Comparison of ENCODE assay signal across 12 cellular contexts in genomic region chr12:65911321-65911720, GRCh38.
DNase-seq lines count a peak whose midpoint lies in the region; ATAC-seq and TF ChIP-seq lines count a peak whose summit lies in the region.
"Had no signal": no experiment of that assay in that cellular context is flagged by ENCODE, and none has a peak within 500 bp of the region (broad histone marks: within the 10 kb centered on the region; RNA-seq: fewer than 3 reads in every experiment).

No MANE protein-coding gene starts in this region.

- in situ Hi-C loops in SK-MEL-5 (cut with HindIII; ENCODE audit: low pct_unique_long_range_greater_than_20kb, low sequenced_read_pairs) = no loop called here

- no peak overlapping the region for H3K4me3 Mint-ChIP-seq in endothelial cell (ENCODE audit: unreplicated experiment)
- H3K4me3 Mint-ChIP-seq: activated T-helper 17 cell treated with anti-CD3 and anti-CD28 coated beads, Interleukin-2, amount 50 U/mL, for 72 hours; nephron had no signal

- H3K4me3 ChIP-seq in foreskin fibroblast (ENCODE audit: low read depth in 1 of 2, low read length in 2 of 2) (no peak overlapping the region), left ventricle myocardium inferior (no peak overlapping the region)

- peak; percentile 7 for DNase-seq in AG08396 (ENCODE audit: low spot score)
- peak; percentile 53 for DNase-seq in HT1080 (ENCODE audit: low read depth)
- DNase-seq in SK-MEL-5 (ENCODE audit: low read depth, low spot score) = peak; percentile 50
- peak; percentile 63 to 80 for DNase-seq in foreskin fibroblast
- DNase-seq in endothelial cell (ENCODE audit: low spot score) = no peak
- DNase-seq in left ventricle myocardium inferior = no peak
- DNase-seq in left ventricle myocardium superior = no peak

- no peaks in the 10 kb centered on the region for H3K36me3 ChIP-seq in left ventricle myocardium inferior

- no peaks in the 10 kb centered on the region for H3K9me3 ChIP-seq in left ventricle myocardium inferior (replicated peaks)

- no peaks in the 10 kb centered on the region for H3K9me3 Mint-ChIP-seq in endothelial cell (ENCODE audit: unreplicated experiment)
- H3K9me3 Mint-ChIP-seq: activated T-helper 17 cell treated with anti-CD3 and anti-CD28 coated beads, Interleukin-2, amount 50 U/mL, for 72 hours; nephron had no signal

- no peaks in the 10 kb centered on the region for H3K4me1 ChIP-seq in left ventricle myocardium inferior

- intact Hi-C loops in left ventricle myocardium inferior (cut with micrococcal nuclease) = no loop called here
- intact Hi-C loops in left ventricle myocardium superior (cut with micrococcal nuclease) = no loop called here

- H3K27ac ChIP-seq in left ventricle myocardium inferior (replicated peaks) = no peak overlapping the region
- H3K27ac ChIP-seq: C4-2B, VCaP had no signal

- no peak for TF ChIP-seq CTCF in foreskin fibroblast (IDR thresholded peaks at IDR 0.05; ENCODE audit: low read depth, low read length)
- TF ChIP-seq CTCF in endothelial cell (IDR thresholded peaks at IDR 0.05; ENCODE audit: unreplicated experiment) = no peak
- no peak for TF ChIP-seq CTCF in left ventricle myocardium inferior (IDR thresholded peaks at IDR 0.05; ENCODE audit: borderline replicate concordance)

- H3K27me3 Mint-ChIP-seq in endothelial cell (ENCODE audit: unreplicated experiment) = peaks cover 2% of the 10 kb centered on the region

- H3K27me3 ChIP-seq in left ventricle myocardium inferior (ENCODE audit: low read depth) = peaks cover 6% of the 10 kb centered on the region

- no peak overlapping the region for H3K27ac Mint-ChIP-seq in endothelial cell (ENCODE audit: unreplicated experiment)
- H3K27ac Mint-ChIP-seq: activated T-helper 17 cell treated with anti-CD3 and anti-CD28 coated beads, Interleukin-2, amount 50 U/mL, for 72 hours; nephron had no signal

- no peak for ATAC-seq in GM21528 (IDR thresholded peaks at IDR 0.05; ENCODE audit: low FRiP score, unreplicated experiment)
- ATAC-seq in left ventricle myocardium superior = no peak
- ATAC-seq: activated T-helper 17 cell treated with anti-CD3 and anti-CD28 coated beads, Interleukin-2, amount 50 U/mL, for 72 hours had no signal

- H3K36me3 Mint-ChIP-seq in endothelial cell (ENCODE audit: low read depth, unreplicated experiment) = peaks cover 4% of the 10 kb centered on the region

- peaks cover 17% of the 10 kb centered on the region for H3K4me1 Mint-ChIP-seq in endothelial cell (ENCODE audit: unreplicated experiment)
- H3K4me1 Mint-ChIP-seq: activated T-helper 17 cell treated with anti-CD3 and anti-CD28 coated beads, Interleukin-2, amount 50 U/mL, for 72 hours had no signal

Comparison
In these comparisons a context has a peak if more than half of its experiments do, and no peak if none do; other contexts are left out.
1. DNase-seq: peak in AG08396 (single experiment), HT1080 (single experiment), SK-MEL-5 (single experiment) and foreskin fibroblast (2 of 2); none in endothelial cell (single experiment), left ventricle myocardium inferior (single experiment) and left ventricle myocardium superior (single experiment).